In genomic region chr5:1965860-1966396, GRCh38 we compare ENCODE assay signal across 27 cellular contexts.
"Had no signal": no experiment of that assay in that cellular context is flagged by ENCODE, and none has a peak within 500 bp of the region (broad histone marks: within the 10 kb centered on the region; RNA-seq: fewer than 3 reads in every experiment).

No MANE protein-coding gene starts in this region.

- H3K9me3 ChIP-seq: heart left ventricle, pancreas, prostate gland, stomach, thyroid gland, upper lobe of left lung, vagina had no signal

- H3K4me3 Mint-ChIP-seq: activated CD4-positive, alpha-beta T cell treated with anti-CD3 and anti-CD28 coated beads for 36 hours; activated CD8-positive, alpha-beta T cell treated with anti-CD3 and anti-CD28 coated beads, Interleukin-2, amount 10 ng/mL, durations not matched to agents 7 days and 5 days; activated naive CD8-positive, alpha-beta T cell; nephron progenitor cell; stimulated activated naive B cell treated with anti-CD40 and anti-IgM and Interleukin-4, amounts not matched to agents 10 μg/mL and 1 μg/mL and 100 μg/mL, for 72 hours had no signal

- DNase-seq: activated CD4-positive, alpha-beta T cell treated with anti-CD3 and anti-CD28 coated beads for 36 hours; activated CD4-positive, CD25-positive, alpha-beta regulatory T cell; activated CD8-positive, alpha-beta T cell treated with anti-CD3 and anti-CD28 coated beads, Interleukin-2, amount 10 ng/mL, durations not matched to agents 7 days and 5 days; activated effector memory CD4-positive, alpha-beta T cell treated with Interleukin-2 at 50 U/mL for 16 hours; activated naive CD4-positive, alpha-beta T cell treated with Interleukin-2 at 50 U/mL for 16 hours; anterior cingulate cortex; cerebellar nuclear complex; dorsolateral prefrontal cortex; effector memory CD4-positive, alpha-beta T cell; erythroblast; heart left ventricle; left ventricle myocardium superior; mammary epithelial cell; nephron progenitor cell; pancreas; retina; stimulated activated CD4-positive, alpha-beta T cell treated with anti-CD3 and anti-CD28 coated beads, Interleukin-15, amount 100 ng/mL, for 24 hours; stimulated activated CD4-positive, alpha-beta T cell treated with anti-CD3 and anti-CD28 coated beads, Interleukin-2, amount 100 ng/mL, for 24 hours; stimulated activated naive B cell treated with anti-CD40 and anti-IgM and Interleukin-4, amounts not matched to agents 10 μg/mL and 1 μg/mL and 100 μg/mL, for 72 hours; stomach; thyroid gland; upper lobe of left lung had no signal

- H3K9me3 Mint-ChIP-seq: nephron progenitor cell had no signal

- H3K4me3 ChIP-seq: coronary artery, dorsolateral prefrontal cortex, heart left ventricle, pancreas, prostate gland, smooth muscle cell, stomach, thyroid gland, upper lobe of left lung, vagina had no signal

- H3K4me1 Mint-ChIP-seq: activated CD4-positive, alpha-beta T cell treated with anti-CD3 and anti-CD28 coated beads for 36 hours; nephron progenitor cell; stimulated activated naive B cell treated with anti-CD40 and anti-IgM and Interleukin-4, amounts not matched to agents 10 μg/mL and 1 μg/mL and 100 μg/mL, for 72 hours had no signal

- H3K27me3 ChIP-seq: heart left ventricle, pancreas, stomach, thyroid gland, upper lobe of left lung, vagina had no signal

- H3K4me1 ChIP-seq: heart left ventricle, pancreas, prostate gland, stomach, thyroid gland, upper lobe of left lung had no signal

- H3K36me3 ChIP-seq: heart left ventricle, pancreas, prostate gland, stomach, thyroid gland, upper lobe of left lung, vagina had no signal

- H3K36me3 Mint-ChIP-seq: activated naive CD8-positive, alpha-beta T cell; stimulated activated naive B cell treated with anti-CD40 and anti-IgM and Interleukin-4, amounts not matched to agents 10 μg/mL and 1 μg/mL and 100 μg/mL, for 72 hours had no signal

- H3K4me2 ChIP-seq: smooth muscle cell had no signal

- H3K27ac ChIP-seq: coronary artery, dorsolateral prefrontal cortex, heart left ventricle, pancreas, prostate gland, stomach, thyroid gland, upper lobe of left lung, vagina had no signal

- ATAC-seq: activated CD4-positive, alpha-beta T cell treated with anti-CD3 and anti-CD28 coated beads for 36 hours; activated CD8-positive, alpha-beta T cell treated with anti-CD3 and anti-CD28 coated beads, Interleukin-2, amount 10 ng/mL, durations not matched to agents 7 days and 5 days; heart left ventricle; left ventricle myocardium superior; pancreas; stimulated activated naive B cell treated with anti-CD40 and anti-IgM and Interleukin-4, amounts not matched to agents 10 μg/mL and 1 μg/mL and 100 μg/mL, for 72 hours had no signal

- H3K27ac Mint-ChIP-seq: activated CD4-positive, alpha-beta T cell treated with anti-CD3 and anti-CD28 coated beads for 36 hours; activated CD8-positive, alpha-beta T cell treated with anti-CD3 and anti-CD28 coated beads, Interleukin-2, amount 10 ng/mL, durations not matched to agents 7 days and 5 days; activated naive CD8-positive, alpha-beta T cell; nephron progenitor cell; stimulated activated naive B cell treated with anti-CD40 and anti-IgM and Interleukin-4, amounts not matched to agents 10 μg/mL and 1 μg/mL and 100 μg/mL, for 72 hours had no signal
